1 cellular context compared by ENCODE assay signal in genomic region chr5:61790678-61791077, GRCh38.
TF ChIP-seq lines count a peak whose summit lies in the region.

No MANE protein-coding gene starts in this region.

TF ChIP-seq in HepG2, 621 proteins besides CTCF, POLR2A, EP300 and RAD21 (continued from another document):
- TF ChIP-seq ZNF432 (CRISPR knock-in tag; IDR thresholded peaks at IDR 0.05; ENCODE audit: borderline replicate concordance), result no peak
TF ChIP-seq in HepG2: peak in this region for 74.
